ENCODE assay signal across 2 cellular contexts in genomic region chr16:26709175-26709574, GRCh38.
TF ChIP-seq lines count a peak whose summit lies in the region.

No MANE protein-coding gene starts in this region.

TF ChIP-seq in SK-N-SH, 30 proteins besides CTCF, POLR2A, EP300 and RAD21:
- TF ChIP-seq NFIC (IDR thresholded peaks at IDR 0.05; ENCODE audit: borderline replicate concordance), result no peak
- TF ChIP-seq USF1 (IDR thresholded peaks at IDR 0.05; ENCODE audit: borderline replicate concordance, low read depth), result no peak
- no peak for TF ChIP-seq FOSL2 (IDR thresholded peaks at IDR 0.05; ENCODE audit: borderline replicate concordance, low read depth)
- TF ChIP-seq PBX3 (IDR thresholded peaks at IDR 0.05), result no peak
- no peak for TF ChIP-seq REST (IDR thresholded peaks at IDR 0.05; ENCODE audit: low read depth, low read length)

TF ChIP-seq in SK-N-SH treated with all-trans-retinoic acid at 6 μM for 48 hours, 23 proteins besides CTCF, POLR2A, EP300 and RAD21:
- TF ChIP-seq ARNTL (CRISPR knock-in tag; IDR thresholded peaks at IDR 0.05; ENCODE audit: borderline replicate concordance, low read depth) (no peak), CREB5 (CRISPR knock-in tag; IDR thresholded peaks at IDR 0.05; ENCODE audit: low read depth) (no peak), ZNF565 (CRISPR knock-in tag; conservative IDR thresholded peaks at IDR 0.05; ENCODE audit: low read depth) (no peak), ISL1 (CRISPR knock-in tag; IDR thresholded peaks at IDR 0.05) (no peak), OSR1 (CRISPR knock-in tag; IDR thresholded peaks at IDR 0.05) (no peak), CSRNP3 (CRISPR knock-in tag; IDR thresholded peaks at IDR 0.05) (no peak), ZC3H10 (CRISPR knock-in tag; IDR thresholded peaks at IDR 0.05) (no peak), ZNF8 (CRISPR knock-in tag; IDR thresholded peaks at IDR 0.05) (no peak), ESRRG (CRISPR knock-in tag; IDR thresholded peaks at IDR 0.05) (no peak), TOX (CRISPR knock-in tag; IDR thresholded peaks at IDR 0.05; ENCODE audit: borderline replicate concordance) (no peak), GLIS3 (CRISPR knock-in tag; IDR thresholded peaks at IDR 0.05) (no peak), TCF4 (CRISPR knock-in tag; IDR thresholded peaks at IDR 0.05; ENCODE audit: borderline replicate concordance) (no peak), RARB (CRISPR knock-in tag; IDR thresholded peaks at IDR 0.05) (no peak), POU6F1 (CRISPR knock-in tag; IDR thresholded peaks at IDR 0.05; ENCODE audit: borderline replicate concordance, low read depth) (no peak), ZFP3 (CRISPR knock-in tag; IDR thresholded peaks at IDR 0.05) (no peak), PATZ1 (CRISPR knock-in tag; IDR thresholded peaks at IDR 0.05; ENCODE audit: borderline replicate concordance) (no peak), PPARA (CRISPR knock-in tag; IDR thresholded peaks at IDR 0.05; ENCODE audit: borderline replicate concordance) (no peak)
TF ChIP-seq in SK-N-SH treated with all-trans-retinoic acid at 6 μM for 48 hours: peak in this region for 0.
